Comparison of ENCODE assay signal across 8 cellular contexts in the genomic region with DNA sequence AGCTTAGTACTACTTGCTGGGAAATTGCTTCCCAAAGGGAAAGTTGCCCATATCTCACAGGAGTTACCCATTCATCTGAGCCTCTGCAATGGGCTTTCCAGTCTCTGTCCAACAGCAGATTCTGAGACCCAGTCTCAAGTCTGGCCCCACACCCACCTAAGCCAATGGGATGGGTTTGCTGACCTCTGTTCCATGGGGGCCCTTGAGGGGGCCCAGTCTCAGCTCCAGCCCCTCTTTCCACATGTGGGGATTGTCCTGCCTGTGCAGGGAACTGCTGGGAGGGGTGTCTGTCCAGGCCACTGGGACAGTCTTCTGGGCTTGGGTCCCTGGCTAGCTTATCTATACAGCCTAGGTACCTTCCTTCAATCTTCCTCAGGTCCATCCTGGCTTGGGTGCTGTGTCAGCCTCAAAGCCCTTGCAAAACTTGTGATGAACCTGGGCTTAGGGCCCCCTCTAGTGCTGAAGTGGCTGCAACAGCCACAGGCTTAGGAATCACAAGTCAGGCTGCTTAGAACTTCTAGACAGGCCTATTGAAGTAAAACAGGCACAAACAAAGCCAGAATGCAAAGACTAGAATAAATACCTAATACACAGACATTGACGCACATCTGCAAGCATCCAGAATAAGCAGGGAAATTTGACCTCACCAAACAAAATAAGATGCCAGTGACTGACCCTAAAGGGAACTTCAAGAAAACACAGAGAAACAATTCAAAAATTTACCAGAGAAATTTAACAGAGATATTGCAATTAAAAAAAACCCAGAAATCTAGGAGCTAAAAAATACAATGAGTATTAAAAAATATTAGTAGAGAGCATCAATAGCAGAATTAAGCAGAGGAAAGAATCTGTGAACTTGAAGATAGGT. TPM values are rescaled to one million over a fixed set of nuclear protein-coding genes. Genes with fewer than 3 reads are reported as not detected.
DNase-seq lines count a peak whose midpoint lies in the region; ATAC-seq and TF ChIP-seq lines count a peak whose summit lies in the region.

No MANE protein-coding gene starts in this region.

- peaks cover 17% of the 10 kb centered on the region for H3K27me3 Mint-ChIP-seq in activated CD4-positive, alpha-beta T cell treated with anti-CD3 and anti-CD28 coated beads, Interleukin-2, amount 10 ng/mL, durations not matched to agents 24 days and 14 days
- peaks cover 45% of the 10 kb centered on the region for H3K27me3 Mint-ChIP-seq in stimulated activated memory B cell treated with anti-CD40 and anti-IgM and Interleukin-4, amounts not matched to agents 10 μg/mL and 1 μg/mL and 100 μg/mL, for 72 hours

- H3K27ac ChIP-seq in mesodermal cell (ENCODE audit: low read depth, low read length, severe bottlenecking), result peak overlapping the region; percentile 58

- H3K36me3 Mint-ChIP-seq in activated CD4-positive, alpha-beta T cell treated with anti-CD3 and anti-CD28 coated beads, Interleukin-2, amount 10 ng/mL, durations not matched to agents 24 days and 14 days (ENCODE audit: low read depth), result no peaks in the 10 kb centered on the region
- H3K36me3 Mint-ChIP-seq in stimulated activated memory B cell treated with anti-CD40 and anti-IgM and Interleukin-4, amounts not matched to agents 10 μg/mL and 1 μg/mL and 100 μg/mL, for 72 hours, result no peaks in the 10 kb centered on the region

- intact Hi-C loops in activated CD4-positive, alpha-beta T cell treated with anti-CD3 and anti-CD28 coated beads, Interleukin-2, amount 10 ng/mL, durations not matched to agents 24 days and 14 days (cut with micrococcal nuclease), result loop anchor here (1.0 kb wide), 1 partner anchor 143 kb away; no protein-coding TSS in a partner anchor

- H3K36me3 ChIP-seq in BE2C, result no peaks in the 10 kb centered on the region
- H3K36me3 ChIP-seq in mesodermal cell (ENCODE audit: control insufficient read depth, insufficient read depth, low read length), result no peaks in the 10 kb centered on the region

- peak; percentile 76 for ATAC-seq in GM18873 (IDR thresholded peaks at IDR 0.05; ENCODE audit: low FRiP score, unreplicated experiment)
- ATAC-seq in HG03103 (IDR thresholded peaks at IDR 0.05; ENCODE audit: low read depth, unreplicated experiment), result peak; percentile 96
- ATAC-seq in stimulated activated memory B cell treated with anti-CD40 and anti-IgM and Interleukin-4, amounts not matched to agents 10 μg/mL and 1 μg/mL and 100 μg/mL, for 72 hours, result peak; percentile 79

- DNase-seq in BE2C (peak; percentile 54), NCI-H510A treated with DMSO at 0.1 percent for 48 hours (lab: John Stamatoyannopoulos, UW) (peak; percentile 39)
- peak; percentile 89 for DNase-seq in activated CD4-positive, alpha-beta T cell treated with anti-CD3 and anti-CD28 coated beads, Interleukin-2, amount 10 ng/mL, durations not matched to agents 24 days and 14 days
- peak; percentile 28 for DNase-seq in effector CD4-positive, alpha-beta T cell

- WGBS in mesodermal cell (ENCODE audit: insufficient coverage in 2 of 2), 2 experiments, result 14 to 25% methylated on average over 1 of the region's 1 CpG

- H3K4me1 ChIP-seq in BE2C (no peaks in the 10 kb centered on the region), mesodermal cell (ENCODE audit: control insufficient read depth, insufficient read depth, low read length, poor library complexity, severe bottlenecking) (no peaks in the 10 kb centered on the region)

- H3K4me1 Mint-ChIP-seq in activated CD4-positive, alpha-beta T cell treated with anti-CD3 and anti-CD28 coated beads, Interleukin-2, amount 10 ng/mL, durations not matched to agents 24 days and 14 days, result peaks cover 5% of the 10 kb centered on the region
- H3K4me1 Mint-ChIP-seq in stimulated activated memory B cell treated with anti-CD40 and anti-IgM and Interleukin-4, amounts not matched to agents 10 μg/mL and 1 μg/mL and 100 μg/mL, for 72 hours, result no peaks in the 10 kb centered on the region

- no peak overlapping the region for H3K27ac Mint-ChIP-seq in activated CD4-positive, alpha-beta T cell treated with anti-CD3 and anti-CD28 coated beads, Interleukin-2, amount 10 ng/mL, durations not matched to agents 24 days and 14 days
- H3K27ac Mint-ChIP-seq in stimulated activated memory B cell treated with anti-CD40 and anti-IgM and Interleukin-4, amounts not matched to agents 10 μg/mL and 1 μg/mL and 100 μg/mL, for 72 hours, result no peak overlapping the region

- H3K9me3 Mint-ChIP-seq in activated CD4-positive, alpha-beta T cell treated with anti-CD3 and anti-CD28 coated beads, Interleukin-2, amount 10 ng/mL, durations not matched to agents 24 days and 14 days, result no peaks in the 10 kb centered on the region
- peaks cover 3% of the 10 kb centered on the region for H3K9me3 Mint-ChIP-seq in stimulated activated memory B cell treated with anti-CD40 and anti-IgM and Interleukin-4, amounts not matched to agents 10 μg/mL and 1 μg/mL and 100 μg/mL, for 72 hours

- no peaks in the 10 kb centered on the region for H3K27me3 ChIP-seq in BE2C

- H3K9me3 ChIP-seq in BE2C, result no peaks in the 10 kb centered on the region
- no peaks in the 10 kb centered on the region for H3K9me3 ChIP-seq in mesodermal cell (ENCODE audit: control insufficient read depth, low read length)

- TF ChIP-seq CTCF in BE2C (IDR thresholded peaks at IDR 0.05; ENCODE audit: low read depth, low read length), result peak; percentile 70

- H3K4me3 Mint-ChIP-seq in activated CD4-positive, alpha-beta T cell treated with anti-CD3 and anti-CD28 coated beads, Interleukin-2, amount 10 ng/mL, durations not matched to agents 24 days and 14 days, result no peak overlapping the region
- no peak overlapping the region for H3K4me3 Mint-ChIP-seq in stimulated activated memory B cell treated with anti-CD40 and anti-IgM and Interleukin-4, amounts not matched to agents 10 μg/mL and 1 μg/mL and 100 μg/mL, for 72 hours

- H3K4me3 ChIP-seq in BE2C (ENCODE audit: low read depth, low read length), result no peak overlapping the region
- no peak overlapping the region for H3K4me3 ChIP-seq in mesodermal cell (ENCODE audit: extremely low read depth, insufficient read depth, low read length, poor library complexity, severe bottlenecking)

RNA-seq across cellular contexts. Expression of a gene that starts 11.7 kb away (rescaled TPM):
- 16.6 TPM for polyA plus RNA-seq in BE2C (2012; ENCODE audit: insufficient read depth, insufficient read length, low read depth)
- 72.4 and 76.1 TPM in 2 replicates for total RNA-seq in activated CD4-positive, alpha-beta T cell treated with anti-CD3 and anti-CD28 coated beads, Interleukin-2, amount 10 ng/mL, durations not matched to agents 24 days and 14 days
- polyA plus RNA-seq in mesodermal cell (2013, experiment 1 of 2), result 28.0 TPM
- polyA plus RNA-seq in mesodermal cell (2013, experiment 2 of 2), result 26.6 TPM

RNA-seq across cellular contexts. Expression of a gene that starts 33.1 kb away (rescaled TPM):
- polyA plus RNA-seq in BE2C (2012; ENCODE audit: insufficient read depth, insufficient read length, low read depth), result not detected
- total RNA-seq in activated CD4-positive, alpha-beta T cell treated with anti-CD3 and anti-CD28 coated beads, Interleukin-2, amount 10 ng/mL, durations not matched to agents 24 days and 14 days, result not detected in 2 replicates
- polyA plus RNA-seq in mesodermal cell (2013, experiment 1 of 2), result not detected
- polyA plus RNA-seq in mesodermal cell (2013, experiment 2 of 2), result not detected

Comparison
In these comparisons a context has a peak if more than half of its experiments do, and no peak if none do; other contexts are left out.
1. DNase-seq: peak in every context shown above with its lines; median percentile 89 in activated CD4-positive, alpha-beta T cell treated with anti-CD3 and anti-CD28 coated beads, Interleukin-2, amount 10 ng/mL, durations not matched to agents 24 days and 14 days; 54 in BE2C; 39 in NCI-H510A treated with DMSO at 0.1 percent for 48 hours; 28 in effector CD4-positive, alpha-beta T cell.